ENCODE assay signal across 1 cellular context in genomic region chr10:59887006-59887405, GRCh38.
TF ChIP-seq lines count a peak whose summit lies in the region.

No MANE protein-coding gene starts in this region.

TF ChIP-seq in GM12878, 131 proteins besides CTCF, POLR2A, EP300 and RAD21 (continued from another document):
- TF ChIP-seq CREM (IDR thresholded peaks at IDR 0.05; ENCODE audit: low read depth) (no peak), ZNF687 (IDR thresholded peaks at IDR 0.05) (no peak), SMC3 (IDR thresholded peaks at IDR 0.05; ENCODE audit: borderline replicate concordance, low read length) (no peak), SUPT20H (IDR thresholded peaks at IDR 0.05; ENCODE audit: borderline replicate concordance, control insufficient read depth, low read depth, low read length) (no peak), FOS (IDR thresholded peaks at IDR 0.05; ENCODE audit: borderline replicate concordance, extremely low read depth, insufficient read length) (no peak), SKIL (IDR thresholded peaks at IDR 0.05; ENCODE audit: low read depth, poor library complexity, severe bottlenecking) (no peak), ELK1 (IDR thresholded peaks at IDR 0.05; ENCODE audit: low read depth, low read length) (no peak), SREBF1 (IDR thresholded peaks at IDR 0.05; ENCODE audit: low read length) (no peak), HSF1 (IDR thresholded peaks at IDR 0.05; ENCODE audit: low read depth, low read length) (no peak), ZNF622 (IDR thresholded peaks at IDR 0.05) (no peak), CEBPZ (IDR thresholded peaks at IDR 0.05; ENCODE audit: low read depth, low read length) (no peak), ZBTB11 (CRISPR knock-in tag; IDR thresholded peaks at IDR 0.05) (no peak)
